9 cellular contexts compared by ENCODE assay signal in the genomic region with DNA sequence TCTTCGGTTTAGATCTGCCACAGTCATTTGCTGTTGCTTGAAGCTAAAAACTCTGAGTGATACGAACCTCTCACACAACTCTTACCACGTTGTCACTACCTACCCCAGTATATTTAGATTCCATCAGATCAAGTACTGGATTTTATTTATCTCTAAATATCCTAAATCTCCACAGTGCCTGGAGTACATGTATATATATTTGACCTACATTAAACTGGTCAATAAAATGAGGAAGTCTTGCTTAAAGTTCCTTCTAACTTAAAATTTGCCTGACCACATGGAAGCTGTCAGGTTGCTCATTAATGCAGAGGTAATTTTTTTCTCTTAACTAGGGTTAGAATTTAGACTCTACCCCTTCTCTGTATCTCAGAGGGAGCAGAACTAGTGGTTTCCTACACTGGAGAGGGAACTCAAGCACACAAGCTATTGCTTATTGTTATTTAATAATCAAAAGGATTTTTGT. TPM values are rescaled to one million over a fixed set of nuclear protein-coding genes. Genes with fewer than 3 reads are reported as not detected.
DNase-seq lines count a peak whose midpoint lies in the region; ATAC-seq, FAIRE-seq and TF ChIP-seq lines count a peak whose summit lies in the region.
"Had no signal": no experiment of that assay in that cellular context is flagged by ENCODE, and none has a peak within 500 bp of the region (broad histone marks: within the 10 kb centered on the region; RNA-seq: fewer than 3 reads in every experiment).

No MANE protein-coding gene starts in this region.

- H3K4ac ChIP-seq in H1 (replicated peaks; ENCODE audit: insufficient read length, low read depth, low read length): no peak overlapping the region

- no peaks in the 10 kb centered on the region for H3K27me3 Mint-ChIP-seq in activated T-cell treated with anti-CD3 and anti-CD28 coated beads, Interleukin-2, amount 50 U/mL, for 24 hours

- no peak overlapping the region for H3K14ac ChIP-seq in H1 (ENCODE audit: insufficient read length)

- DNase-seq in activated T-cell treated with anti-CD3 and anti-CD28 coated beads, Interleukin-2, amount 50 U/mL, for 24 hours: no peak
- DNase-seq in activated T-cell treated with anti-CD3 and anti-CD28 coated beads for 4 hours: no peak
- no peak for DNase-seq in H1 (ENCODE audit: low read depth in 1 of 2, low spot score in 2 of 2)
- no peak for DNase-seq in upper lobe of left lung
- no peak for DNase-seq in GM19238 (ENCODE audit: insufficient read length, low spot score)
- DNase-seq in NCI-H345 treated with DMSO at 0.1 percent for 48 hours (lab: John Stamatoyannopoulos, UW; ENCODE audit: unreplicated experiment): no peak
- no peak for DNase-seq in GOT3 (lab: John Stamatoyannopoulos, UW)

- H2AK5ac ChIP-seq in H1 (ENCODE audit: low read depth, low read length): no peak overlapping the region

- H3K27me3 ChIP-seq in H1 (replicated peaks in 1 of 4; ENCODE audit: control insufficient read depth in 3 of 4, extremely low read depth in 1 of 4, insufficient read depth in 3 of 4, low read length in 3 of 4): no peaks in the 10 kb centered on the region
- no peaks in the 10 kb centered on the region for H3K27me3 ChIP-seq in upper lobe of left lung

- no peak overlapping the region for H2BK20ac ChIP-seq in H1 (ENCODE audit: low read length)

- H3K4me3 ChIP-seq in H1 (ENCODE audit: extremely low read depth in 1 of 4, insufficient read depth in 2 of 4, low read depth in 3 of 4, low read length in 4 of 4) (no peak overlapping the region), upper lobe of left lung (no peak overlapping the region)

- H2BK120ac ChIP-seq in H1 (replicated peaks; ENCODE audit: low read depth, low read length): no peak overlapping the region

- H3K18ac ChIP-seq in H1 (ENCODE audit: extremely low read depth, low read length): no peak overlapping the region

- TF ChIP-seq CTCF in H1 (IDR thresholded peaks at IDR 0.05; ENCODE audit: control extremely low read depth in 1 of 3, insufficient read depth in 1 of 3, low read depth in 1 of 3, low read length in 3 of 3): no peak
- no peak for TF ChIP-seq CTCF in upper lobe of left lung (IDR thresholded peaks at IDR 0.05)

- TF ChIP-seq POLR2A in H1 (IDR thresholded peaks at IDR 0.05; ENCODE audit: control extremely low read depth in 1 of 2, low read depth in 2 of 2, low read length in 2 of 2): no peak
- TF ChIP-seq POLR2A in upper lobe of left lung (IDR thresholded peaks at IDR 0.05): peak in 1 of 4 donors; percentile 3

- no peak overlapping the region for H3K23ac ChIP-seq in H1 (ENCODE audit: insufficient read length)

- H3K9me3 Mint-ChIP-seq in activated T-cell treated with anti-CD3 and anti-CD28 coated beads, Interleukin-2, amount 50 U/mL, for 24 hours: no peaks in the 10 kb centered on the region

- H3K9me3 ChIP-seq in H1 (ENCODE audit: insufficient read depth in 2 of 2, low read depth in 1 of 2, low read length in 1 of 2) (no peaks in the 10 kb centered on the region), upper lobe of left lung (no peaks in the 10 kb centered on the region)

- CTCF ChIA-PET in H1 (lab: Charles Lee; ENCODE audit: partially characterized antibody): interaction anchor here (0.6 to 1.4 kb wide), 4 partner anchors 23 to 460 kb away, joined by 3 to 4 read pairs (median 3); no protein-coding TSS in a partner anchor

- WGBS in H1 (ENCODE audit: extremely low coverage in 1 of 2, insufficient coverage in 1 of 2, insufficient read length in 1 of 2, insufficient replicate concordance in 2 of 2, low coverage in 1 of 2, low lambda C conversion rate in 2 of 2, missing lambda C conversion rate in 1 of 2), 2 experiments: 91% methylated on average over 3 of the region's 3 CpGs; no CpG with 5 or more reads in 1 of the 2 experiments
- WGBS in upper lobe of left lung, 2 donors: 48 to 58% methylated on average over 3 of the region's 3 CpGs

- peak overlapping the region; percentile 35 for H3K27ac Mint-ChIP-seq in activated T-cell treated with anti-CD3 and anti-CD28 coated beads, Interleukin-2, amount 50 U/mL, for 24 hours

- no peaks in the 10 kb centered on the region for H4K20me1 ChIP-seq in H1 (replicated peaks in 1 of 2; ENCODE audit: control insufficient read depth in 1 of 2, insufficient read depth in 2 of 2, low read length in 2 of 2)

- no peaks in the 10 kb centered on the region for H3K36me3 Mint-ChIP-seq in activated T-cell treated with anti-CD3 and anti-CD28 coated beads, Interleukin-2, amount 50 U/mL, for 24 hours (ENCODE audit: low read depth)

- H3K23me2 ChIP-seq in H1 (ENCODE audit: low read depth, low read length): no peaks in the 10 kb centered on the region

- H3K79me1 ChIP-seq in H1 (ENCODE audit: low read depth, low read length): no peaks in the 10 kb centered on the region

- FAIRE-seq in H1 (lab: Jason Lieb, UNC): peak; percentile 24

- H3K4me1 ChIP-seq in H1 (replicated peaks in 1 of 4; ENCODE audit: control insufficient read depth in 3 of 4, insufficient read depth in 4 of 4, low read length in 3 of 4) (peaks cover 0 to 8% (median 7%) of the 10 kb centered on the region in 4 experiments; a peak in 4 of 7 replicates), upper lobe of left lung (peaks cover 0 to 16% (median 9%) of the 10 kb centered on the region in 4 donors)

- no peak overlapping the region for H3K27ac ChIP-seq in H1 (ENCODE audit: low read depth, low read length)
- H3K27ac ChIP-seq in upper lobe of left lung: peak overlapping the region; percentile 73 to 83 (median 78)

- H2AFZ ChIP-seq in H1 (ENCODE audit: low read length): peak overlapping the region; percentile 37; the same call in 1 of the 2 replicates

- H3K4me2 ChIP-seq in H1 (ENCODE audit: insufficient read depth in 1 of 2, low read depth in 2 of 2, low read length in 2 of 2): no peak overlapping the region

- H3K79me2 ChIP-seq in H1 (ENCODE audit: control insufficient read depth in 1 of 2, insufficient read depth in 2 of 2, low read length in 2 of 2): 0 out of 4 replicates have a peak, but pooled peaks cover 0 to 3% of the 10 kb centered on the region in 2 experiments

- TF ChIP-seq RAD21 in H1 (IDR thresholded peaks at IDR 0.05 in 1 of 2, conservative IDR thresholded peaks at IDR 0.05 in 1 of 2; ENCODE audit: low read depth in 2 of 2, low read length in 2 of 2): no peak

- TF ChIP-seq EP300 in H1 (IDR thresholded peaks at IDR 0.05; ENCODE audit: borderline replicate concordance in 1 of 2, low read depth in 2 of 2, low read length in 2 of 2) (no peak), upper lobe of left lung (IDR thresholded peaks at IDR 0.05) (no peak)

- POLR2A ChIA-PET in H1 (lab: Charles Lee; ENCODE audit: partially characterized antibody): interaction anchor here (1.2 to 1.6 kb wide), 2 partner anchors 102 to 110 kb away, joined by 3 read pairs; a partner anchor contains a TSS

- no peak overlapping the region for H4K91ac ChIP-seq in H1 (replicated peaks; ENCODE audit: insufficient read length, low read length)

- ATAC-seq in HG03460 (IDR thresholded peaks at IDR 0.05; ENCODE audit: unreplicated experiment) (peak; percentile 30), upper lobe of left lung (ENCODE audit: low FRiP score in 2 of 2) (no peak)

- H2BK5ac ChIP-seq in H1 (ENCODE audit: low read depth, low read length): no peak overlapping the region

- no peak overlapping the region for H3K9ac ChIP-seq in H1 (replicated peaks in 1 of 4; ENCODE audit: extremely low read depth in 1 of 4, low read depth in 3 of 4, low read length in 3 of 4)

- no peak overlapping the region for H3K56ac ChIP-seq in H1 (replicated peaks; ENCODE audit: insufficient read length, low read depth, low read length)

- H4K5ac ChIP-seq in H1 (ENCODE audit: insufficient read length, low read depth, low read length): no peak overlapping the region

- no peak overlapping the region for H2BK15ac ChIP-seq in H1 (ENCODE audit: low read length)

- no peak overlapping the region for H2BK12ac ChIP-seq in H1 (ENCODE audit: low read depth, low read length)

- no peak overlapping the region for H4K8ac ChIP-seq in H1 (ENCODE audit: extremely low read depth, insufficient read depth, low read length)

- no peak overlapping the region for H3K4me3 Mint-ChIP-seq in activated T-cell treated with anti-CD3 and anti-CD28 coated beads, Interleukin-2, amount 50 U/mL, for 24 hours

- peaks cover 11% of the 10 kb centered on the region for H3K4me1 Mint-ChIP-seq in activated T-cell treated with anti-CD3 and anti-CD28 coated beads, Interleukin-2, amount 50 U/mL, for 24 hours (ENCODE audit: low read depth)

- H3K36me3 ChIP-seq in H1 (ENCODE audit: control insufficient read depth in 2 of 4, insufficient read depth in 4 of 4, low read length in 3 of 4) (no peaks in the 10 kb centered on the region), upper lobe of left lung (no peaks in the 10 kb centered on the region)

TF ChIP-seq in H1, 55 proteins besides CTCF, POLR2A, EP300 and RAD21 (continues in another document):
- TF ChIP-seq TCF12 (IDR thresholded peaks at IDR 0.05; ENCODE audit: low read depth, low read length): no peak
- no peak for TF ChIP-seq RXRA (IDR thresholded peaks at IDR 0.05; ENCODE audit: insufficient read depth, low read depth, low read length)
- TF ChIP-seq EGR1 (IDR thresholded peaks at IDR 0.05; ENCODE audit: borderline replicate concordance, low read depth, low read length): no peak
- no peak for TF ChIP-seq SUZ12 (IDR thresholded peaks at IDR 0.05; ENCODE audit: low read length)
- TF ChIP-seq, protein P1, sequence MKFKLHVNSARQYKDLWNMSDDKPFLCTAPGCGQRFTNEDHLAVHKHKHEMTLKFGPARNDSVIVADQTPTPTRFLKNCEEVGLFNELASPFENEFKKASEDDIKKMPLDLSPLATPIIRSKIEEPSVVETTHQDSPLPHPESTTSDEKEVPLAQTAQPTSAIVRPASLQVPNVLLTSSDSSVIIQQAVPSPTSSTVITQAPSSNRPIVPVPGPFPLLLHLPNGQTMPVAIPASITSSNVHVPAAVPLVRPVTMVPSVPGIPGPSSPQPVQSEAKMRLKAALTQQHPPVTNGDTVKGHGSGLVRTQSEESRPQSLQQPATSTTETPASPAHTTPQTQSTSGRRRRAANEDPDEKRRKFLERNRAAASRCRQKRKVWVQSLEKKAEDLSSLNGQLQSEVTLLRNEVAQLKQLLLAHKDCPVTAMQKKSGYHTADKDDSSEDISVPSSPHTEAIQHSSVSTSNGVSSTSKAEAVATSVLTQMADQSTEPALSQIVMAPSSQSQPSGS (IDR thresholded peaks at IDR 0.05; ENCODE audit: low read length): no peak
- no peak for TF ChIP-seq TEAD4 (IDR thresholded peaks at IDR 0.05; ENCODE audit: low read depth, low read length)
- TF ChIP-seq CTBP2 (IDR thresholded peaks at IDR 0.05; ENCODE audit: borderline replicate concordance, insufficient read depth, insufficient read length, low read length): no peak
- no peak for TF ChIP-seq POLR2AphosphoS5 (IDR thresholded peaks at IDR 0.05; ENCODE audit: low read depth, low read length)

RNA-seq across cellular contexts. Expression of a gene that starts 3.1 kb away (rescaled TPM):
- total RNA-seq in H1 (2021; fragmentation: NEBNext Ultra II Directional; extraction: Animal tissue kit (Norgen Biotek cat#: 25700)): 17.1 and 17.2 TPM in 2 replicates
- 1.2 and 2.0 TPM in 2 replicates for polyA plus RNA-seq in H1 (2011; rRNA removed)
- 2.3 TPM for polyA plus RNA-seq in H1 (2011; cell fraction: cytosol; rRNA removed)
- polyA plus RNA-seq in H1 (2011; cell fraction: nucleus; rRNA removed): 2.0 TPM
- polyA plus RNA-seq in H1 (2012, experiment 1 of 2): 4.6 to 6.8 TPM (median 5.1 TPM) in 4 replicates
- polyA plus RNA-seq in H1 (2012, experiment 2 of 2): 0.28 TPM
- polyA plus RNA-seq in H1 (2013, experiment 1 of 2): 6.3 TPM
- 5.8 TPM for polyA plus RNA-seq in H1 (2013, experiment 2 of 2)
- 17.6 and 27.1 TPM in 2 replicates for polyA minus RNA-seq in H1 (2011; rRNA and poly(A)+ RNA removed)
- 15.5 TPM for polyA minus RNA-seq in H1 (2011; cell fraction: cytosol; rRNA and poly(A)+ RNA removed)
- polyA minus RNA-seq in H1 (2011; cell fraction: nucleus; rRNA and poly(A)+ RNA removed): 29.1 TPM
- total RNA-seq in upper lobe of left lung: 10 to 100 TPM; 10.5 to 86.5 (median 24.3) TPM
- total RNA-seq: glomerular endothelial cell had no signal
